ENCODE assay signal across 8 cellular contexts in genomic region chr9:4891674-4892073, GRCh38.
"Had no signal": no experiment of that assay in that cellular context is flagged by ENCODE, and none has a peak within 500 bp of the region (broad histone marks: within the 10 kb centered on the region; RNA-seq: fewer than 3 reads in every experiment).

No MANE protein-coding gene starts in this region.

- H3K36me3 ChIP-seq: HAP-1 had no signal

- ATAC-seq: HCT116, K562 had no signal

- H3K9me3 ChIP-seq: HAP-1 had no signal

- FAIRE-seq: HTR-8/SVneo, K562 had no signal

- DNase-seq: GOT3, H7, HFFc6, IMR-90 had no signal

- H3K4me3 ChIP-seq: HAP-1, K562 had no signal
